ENCODE assay signal across 9 cellular contexts in the genomic region with DNA sequence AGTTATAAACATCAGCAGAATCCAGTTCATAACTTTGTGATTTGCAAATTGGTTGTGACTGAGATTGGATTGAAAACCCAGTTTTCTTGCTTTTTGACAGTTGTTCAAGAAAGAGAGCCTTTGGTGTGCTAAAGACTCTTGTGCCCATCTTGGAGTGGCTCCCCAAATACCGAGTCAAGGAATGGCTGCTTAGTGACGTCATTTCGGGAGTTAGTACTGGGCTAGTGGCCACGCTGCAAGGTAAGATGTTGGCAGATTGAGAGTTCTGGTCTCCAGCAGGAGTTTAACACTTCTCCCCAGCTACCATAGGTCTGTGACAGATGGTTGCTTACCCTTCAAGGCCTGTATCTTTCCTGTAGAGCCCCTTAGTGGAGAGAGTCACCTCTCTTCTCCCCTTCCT. TPM values are rescaled to one million over a fixed set of nuclear protein-coding genes. Genes with fewer than 3 reads are reported as not detected.
"Had no signal": no experiment of that assay in that cellular context is flagged by ENCODE, and none has a peak within 500 bp of the region (broad histone marks: within the 10 kb centered on the region; RNA-seq: fewer than 3 reads in every experiment).

No MANE protein-coding gene starts in this region.

- H3K36me3 ChIP-seq: HAP-1 had no signal

- H3K4me2 ChIP-seq: KMS-11 had no signal

- H3K4me3 ChIP-seq: HAP-1 had no signal

- H3K27ac Mint-ChIP-seq: HFFc6 had no signal

- DNase-seq: GOT3, H7, HFFc6, IMR-90, KBM-7 had no signal

- H3K9me3 ChIP-seq: HAP-1 had no signal

- H3K9me3 Mint-ChIP-seq: HFFc6 had no signal

- H3K9ac ChIP-seq: KMS-11 had no signal

- H3K4me3 Mint-ChIP-seq: HFFc6 had no signal

- H3K27ac ChIP-seq: HL-60, KMS-11 had no signal

- ATAC-seq: HCT116 had no signal

RNA-seq across cellular contexts. Expression of gene SLC26A4, which starts 2.6 kb away (rescaled TPM):
- total RNA-seq: H7 had no signal
